1 cellular context compared by ENCODE assay signal in genomic region chr2:47402805-47403691, GRCh38.
TF ChIP-seq lines count a peak whose summit lies in the region.

Gene MSH2, plus strand, starts transcription at chr2:47403156. Its CDS starts 36 bp downstream, at chr2:47403192.

TF ChIP-seq in HepG2, 621 proteins besides CTCF, POLR2A, EP300 and RAD21 (continued from another document and continues in another):
- TF ChIP-seq CEBPZ (IDR thresholded peaks at IDR 0.05; ENCODE audit: low read length): no peak
- TF ChIP-seq SSRP1 (CRISPR knock-in tag; IDR thresholded peaks at IDR 0.05): no peak
- TF ChIP-seq MIER2 (CRISPR knock-in tag; IDR thresholded peaks at IDR 0.05): no peak
- no peak; the same call in 1 of the 2 replicates for TF ChIP-seq LRRFIP1 (CRISPR knock-in tag; conservative IDR thresholded peaks at IDR 0.05)
- peak; percentile 93; the same call in 1 of the 2 replicates for TF ChIP-seq ZNF558 (CRISPR knock-in tag; IDR thresholded peaks at IDR 0.05; ENCODE audit: borderline replicate concordance)
- TF ChIP-seq ZBTB38 (CRISPR knock-in tag; IDR thresholded peaks at IDR 0.05): peak; percentile 88
- TF ChIP-seq CSRNP1 (CRISPR knock-in tag; IDR thresholded peaks at IDR 0.05): peak; percentile 98
- peak; percentile 58 for TF ChIP-seq CREB1 (IDR thresholded peaks at IDR 0.05)
- peak; percentile 79 for TF ChIP-seq CREB1 (CRISPR knock-in tag; IDR thresholded peaks at IDR 0.05)
- no peak for TF ChIP-seq SMC3 (IDR thresholded peaks at IDR 0.05; ENCODE audit: low read length)
- TF ChIP-seq ZBTB42 (CRISPR knock-in tag; IDR thresholded peaks at IDR 0.05): peak; percentile 94; the same call in 1 of the 2 replicates
- TF ChIP-seq NR2F6 (IDR thresholded peaks at IDR 0.05): no peak
- no peak for TF ChIP-seq NR2F6 (CRISPR knock-in tag; IDR thresholded peaks at IDR 0.05)
- no peak for TF ChIP-seq SRF (IDR thresholded peaks at IDR 0.05; ENCODE audit: low read depth, low read length)
- peak; percentile 93 for TF ChIP-seq ZNF607 (CRISPR knock-in tag; IDR thresholded peaks at IDR 0.05; ENCODE audit: borderline replicate concordance)
- peak; percentile 80; the same call in 1 of the 2 replicates for TF ChIP-seq SP4 (CRISPR knock-in tag; IDR thresholded peaks at IDR 0.05)
- TF ChIP-seq JDP2 (CRISPR knock-in tag; IDR thresholded peaks at IDR 0.05; ENCODE audit: borderline replicate concordance): no peak; the same call in 1 of the 2 replicates
- TF ChIP-seq RNF219 (CRISPR knock-in tag; IDR thresholded peaks at IDR 0.05): no peak
- 0 out of 2 replicates have a peak, but pooled peaks have one; percentile 81 for TF ChIP-seq ZNF678 (CRISPR knock-in tag; IDR thresholded peaks at IDR 0.05)
- TF ChIP-seq ZNF317 (CRISPR knock-in tag; IDR thresholded peaks at IDR 0.05): peak; percentile 89
- TF ChIP-seq SALL1 (CRISPR knock-in tag; IDR thresholded peaks at IDR 0.05): peak; percentile 92
- TF ChIP-seq ZNF772 (CRISPR knock-in tag; IDR thresholded peaks at IDR 0.05): peak; percentile 89; the same call in 1 of the 2 replicates
- TF ChIP-seq U2AF2 (IDR thresholded peaks at IDR 0.05; ENCODE audit: low read depth, low read length): no peak
- TF ChIP-seq SCMH1 (CRISPR knock-in tag; IDR thresholded peaks at IDR 0.05; ENCODE audit: borderline replicate concordance): no peak
- TF ChIP-seq TIGD3 (CRISPR knock-in tag; IDR thresholded peaks at IDR 0.05; ENCODE audit: borderline replicate concordance): no peak
- no peak for TF ChIP-seq ZNF10 (CRISPR knock-in tag; IDR thresholded peaks at IDR 0.05; ENCODE audit: borderline replicate concordance, low read depth)
- TF ChIP-seq TCF7L2 (IDR thresholded peaks at IDR 0.05; ENCODE audit: low read depth, low read length): no peak
- peak; percentile 99 for TF ChIP-seq ZNF709 (CRISPR knock-in tag; IDR thresholded peaks at IDR 0.05)
- peak; percentile 85 for TF ChIP-seq RBFOX2 (IDR thresholded peaks at IDR 0.05; ENCODE audit: low read depth, low read length)
- peak; percentile 89 for TF ChIP-seq SP140L (CRISPR knock-in tag; IDR thresholded peaks at IDR 0.05; ENCODE audit: borderline replicate concordance)
- no peak; the same call in none of the 2 replicates for TF ChIP-seq ZNF598 (CRISPR knock-in tag; IDR thresholded peaks at IDR 0.05; ENCODE audit: borderline replicate concordance)
- peak; percentile 98 for TF ChIP-seq ZNF749 (CRISPR knock-in tag; IDR thresholded peaks at IDR 0.05; ENCODE audit: borderline replicate concordance)
- TF ChIP-seq REXO4 (CRISPR knock-in tag; IDR thresholded peaks at IDR 0.05; ENCODE audit: borderline replicate concordance): peak; percentile 46; the same call in 1 of the 2 replicates
- no peak for TF ChIP-seq PHB2 (IDR thresholded peaks at IDR 0.05; ENCODE audit: partially characterized antibody)
- TF ChIP-seq PHF8 (CRISPR knock-in tag; IDR thresholded peaks at IDR 0.05): peak; percentile 90
- TF ChIP-seq ZNF333 (CRISPR knock-in tag; IDR thresholded peaks at IDR 0.05; ENCODE audit: borderline replicate concordance): peak; percentile 94
- peak; percentile 76; the same call in 1 of the 2 replicates for TF ChIP-seq ZBTB8A (CRISPR knock-in tag; IDR thresholded peaks at IDR 0.05; ENCODE audit: borderline replicate concordance, low read depth)
- no peak for TF ChIP-seq ZBTB40 (IDR thresholded peaks at IDR 0.05)
- TF ChIP-seq ZBTB40 (CRISPR knock-in tag; IDR thresholded peaks at IDR 0.05): peak; percentile 85
- TF ChIP-seq ZNF235 (CRISPR knock-in tag; IDR thresholded peaks at IDR 0.05; ENCODE audit: borderline replicate concordance): peak; percentile 98
